ENCODE assay signal across 20 cellular contexts in the genomic region with DNA sequence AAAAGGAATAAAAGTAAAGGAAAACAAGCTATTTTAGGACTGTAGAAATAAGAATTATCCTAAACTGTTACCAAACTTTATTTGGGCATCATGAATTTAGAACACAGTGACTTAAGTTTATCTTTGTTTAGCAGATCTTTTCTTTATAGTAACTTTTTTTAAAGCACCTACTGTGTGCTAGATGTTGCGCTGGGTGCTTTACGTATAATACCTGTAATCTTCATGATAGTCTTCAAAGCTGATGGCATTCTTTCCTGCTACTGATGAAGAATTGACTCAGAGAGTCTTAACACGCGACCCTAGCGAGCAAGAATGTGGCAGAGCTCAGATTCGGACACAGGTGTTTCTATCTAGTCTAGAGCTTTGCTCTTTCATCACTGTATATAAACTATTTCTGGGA.
"Had no signal": no experiment of that assay in that cellular context is flagged by ENCODE, and none has a peak within 500 bp of the region (broad histone marks: within the 10 kb centered on the region; RNA-seq: fewer than 3 reads in every experiment).

No MANE protein-coding gene starts in this region.

- H3K27ac ChIP-seq: coronary artery, esophagus muscularis mucosa, foreskin keratinocyte, heart right ventricle, left lung, lower lobe of right lung had no signal

- H3K4me3 ChIP-seq: coronary artery, dorsolateral prefrontal cortex, esophagus muscularis mucosa, gastroesophageal sphincter, heart right ventricle, left lung, lower lobe of right lung, mucosa of descending colon had no signal

- FAIRE-seq: colon, endothelial cell of umbilical vein, frontal cortex, keratinocyte had no signal

- DNase-seq: dorsolateral prefrontal cortex; effector CD4-positive, alpha-beta T cell; effector memory CD4-positive, alpha-beta T cell; foreskin keratinocyte; heart right ventricle; hippocampal formation; left cardiac atrium; left lung; left ventricle myocardium superior; lower lobe of right lung; mesenchymal stem cell; mucosa of descending colon had no signal

- H3K4me1 Mint-ChIP-seq: mesothelial cell of epicardium had no signal

- H3K27me3 ChIP-seq: dorsolateral prefrontal cortex, esophagus muscularis mucosa, foreskin keratinocyte, gastroesophageal sphincter, heart right ventricle, left lung had no signal

- H3K4me1 ChIP-seq: foreskin keratinocyte had no signal

- ATAC-seq: gastroesophageal sphincter, heart right ventricle, left cardiac atrium, left lung, left ventricle myocardium superior, lower lobe of right lung, mucosa of descending colon had no signal

- H3K4me3 Mint-ChIP-seq: mesothelial cell of epicardium had no signal
